1 cellular context compared by ENCODE assay signal in genomic region chr6:106085984-106086832, GRCh38.
TF ChIP-seq lines count a peak whose summit lies in the region.

Gene PRDM1, plus strand, starts transcription at chr6:106086336. Its CDS starts 218 bp downstream, at chr6:106086554.

TF ChIP-seq in endothelial cell of umbilical vein, 7 proteins besides CTCF, POLR2A, EP300 and RAD21 (continued from another document):
- no peak for TF ChIP-seq POLR2AphosphoS5 (IDR thresholded peaks at IDR 0.05; ENCODE audit: insufficient read depth, low read depth, low read length)
- TF ChIP-seq MYC (IDR thresholded peaks at IDR 0.05; ENCODE audit: low read depth, low read length): no peak
- TF ChIP-seq JUN (IDR thresholded peaks at IDR 0.05; ENCODE audit: borderline replicate concordance, insufficient read depth, insufficient read length, low read depth): no peak
- no peak for TF ChIP-seq EZH2 (IDR thresholded peaks at IDR 0.05; ENCODE audit: borderline replicate concordance, low read depth, low read length, severe bottlenecking)
